Comparison of ENCODE assay signal across 8 cellular contexts in genomic region chr20:62368303-62368628, GRCh38. TPM values are rescaled to one million over a fixed set of nuclear protein-coding genes. Genes with fewer than 3 reads are reported as not detected.
DNase-seq lines count a peak whose midpoint lies in the region; ATAC-seq and TF ChIP-seq lines count a peak whose summit lies in the region.

No MANE protein-coding gene starts in this region.

- H3K36me3 Mint-ChIP-seq in neural progenitor cell = no peaks in the 10 kb centered on the region

- 25% methylated on average over 7 of the region's 10 CpGs for WGBS in esophagus muscularis mucosa

- H4K20me1 ChIP-seq in BLaER1 (peaks cover 33% of the 10 kb centered on the region), OCI-LY3 (ENCODE audit: insufficient read depth, low read length) (0 out of 2 replicates have a peak, but pooled peaks cover 7% of the 10 kb centered on the region), neural progenitor cell (ENCODE audit: low read depth) (peaks cover 34% of the 10 kb centered on the region)

- peaks cover 2% of the 10 kb centered on the region for H3K9me3 Mint-ChIP-seq in neural progenitor cell

- TF ChIP-seq CTCF in OCI-LY3 (IDR thresholded peaks at IDR 0.05; ENCODE audit: low read depth, low read length) = no peak
- no peak for TF ChIP-seq CTCF in esophagus muscularis mucosa (IDR thresholded peaks at IDR 0.05)
- no peak for TF ChIP-seq CTCF in neural progenitor cell (IDR thresholded peaks at IDR 0.05)

- DNase-seq in esophagus muscularis mucosa (ENCODE audit: extremely low spot score) (no peak), neural progenitor cell (ENCODE audit: low spot score) (no peak)

- no peak overlapping the region for H3K27ac Mint-ChIP-seq in neural progenitor cell

- peaks cover 74% of the 10 kb centered on the region for H3K4me1 ChIP-seq in BLaER1
- peaks cover 22% of the 10 kb centered on the region for H3K4me1 ChIP-seq in OCI-LY3 (ENCODE audit: low read length)
- peaks cover 74 to 96% (median 94%) of the 10 kb centered on the region in 4 donors for H3K4me1 ChIP-seq in esophagus muscularis mucosa
- H3K4me1 ChIP-seq in neural progenitor cell = peaks cover 60% of the 10 kb centered on the region

- H3K4me3 ChIP-seq in BLaER1 (peak overlapping the region; percentile 86), OCI-LY3 (ENCODE audit: low read length) (peak overlapping the region; percentile 92), esophagus muscularis mucosa (peak overlapping the region; percentile 72 to 96 (median 88)), neural progenitor cell (peak overlapping the region; percentile 98)

- H3K4me1 Mint-ChIP-seq in neural progenitor cell = peaks cover 22% of the 10 kb centered on the region

- H3K9me3 ChIP-seq in BLaER1 = peaks cover 9% of the 10 kb centered on the region
- H3K9me3 ChIP-seq in OCI-LY3 (ENCODE audit: insufficient read depth, low read length) = no peaks in the 10 kb centered on the region
- H3K9me3 ChIP-seq in esophagus muscularis mucosa = no peaks in the 10 kb centered on the region
- H3K9me3 ChIP-seq in neural progenitor cell (ENCODE audit: low read depth) = no peaks in the 10 kb centered on the region

- peaks cover 58% of the 10 kb centered on the region for H3K27me3 ChIP-seq in BLaER1
- peaks cover 25% of the 10 kb centered on the region for H3K27me3 ChIP-seq in OCI-LY3 (ENCODE audit: low read depth, low read length)
- H3K27me3 ChIP-seq in esophagus muscularis mucosa = no peaks in the 10 kb centered on the region
- no peaks in the 10 kb centered on the region for H3K27me3 ChIP-seq in neural progenitor cell

- peak overlapping the region; percentile 68; the same call in 1 of the 2 replicates for H2AFZ ChIP-seq in OCI-LY3 (ENCODE audit: low read depth, low read length)
- H2AFZ ChIP-seq in neural progenitor cell (replicated peaks) = no peak overlapping the region

- TF ChIP-seq POLR2A in esophagus muscularis mucosa (IDR thresholded peaks at IDR 0.05; ENCODE audit: low read depth) = no peak

- peak overlapping the region; percentile 86 for H3K9ac ChIP-seq in BLaER1
- H3K9ac ChIP-seq in OCI-LY3 (ENCODE audit: low read length) = peak overlapping the region; percentile 58
- H3K9ac ChIP-seq in neural progenitor cell = no peak overlapping the region

- intact Hi-C loops in esophagus muscularis mucosa (cut with DNase I) = no loop called here

- H3K79me2 ChIP-seq in OCI-LY3 (ENCODE audit: low read length) = no peaks in the 10 kb centered on the region
- peaks cover 38% of the 10 kb centered on the region for H3K79me2 ChIP-seq in neural progenitor cell (ENCODE audit: low read depth)

- H3K36me3 ChIP-seq in BLaER1 (no peaks in the 10 kb centered on the region), OCI-LY3 (replicated peaks; ENCODE audit: low read depth, low read length) (no peaks in the 10 kb centered on the region), esophagus muscularis mucosa (no peaks in the 10 kb centered on the region), neural progenitor cell (no peaks in the 10 kb centered on the region)

- H3K4me3 Mint-ChIP-seq in neural progenitor cell = peak overlapping the region; percentile 83

- peak overlapping the region; percentile 99 for H3K4me2 ChIP-seq in BLaER1
- peak overlapping the region; percentile 83 for H3K4me2 ChIP-seq in OCI-LY3 (ENCODE audit: low read length)
- H3K4me2 ChIP-seq in neural progenitor cell = peak overlapping the region; percentile 95

- peaks cover 63% of the 10 kb centered on the region for H3F3A ChIP-seq in neural progenitor cell (ENCODE audit: low read depth)

- H3K27me3 Mint-ChIP-seq in neural progenitor cell (ENCODE audit: insufficient read depth, low read depth) = peaks cover 4% of the 10 kb centered on the region

- no peak for TF ChIP-seq EP300 in esophagus muscularis mucosa (IDR thresholded peaks at IDR 0.05)

- ATAC-seq in GM18517 (IDR thresholded peaks at IDR 0.05; ENCODE audit: unreplicated experiment) (no peak), HG02798 (IDR thresholded peaks at IDR 0.05; ENCODE audit: poor library complexity, unreplicated experiment) (no peak), HG03378 (IDR thresholded peaks at IDR 0.05; ENCODE audit: unreplicated experiment) (no peak), GM18520 (IDR thresholded peaks at IDR 0.05; ENCODE audit: unreplicated experiment) (no peak)

- H3K27ac ChIP-seq in BLaER1 (peak overlapping the region; percentile 89), OCI-LY3 (ENCODE audit: low read length) (no peak overlapping the region), esophagus muscularis mucosa (replicated peaks in 1 of 4) (peak overlapping the region; percentile 93 to 97 (median 94)), neural progenitor cell (peak overlapping the region; percentile 70)

RNA-seq across cellular contexts. Expression of gene LAMA5, which starts 1.2 kb away (rescaled TPM):
- total RNA-seq in esophagus muscularis mucosa (100 to 1,000 TPM in 3 of 4 donors, 10 to 100 TPM in 1; 70.1 to 257 (median 150) TPM), neural progenitor cell (ENCODE audit: low replicate concordance) (12.1 and 63.9 TPM in 2 replicates)

RNA-seq across cellular contexts. Expression of gene RPS21, which starts 18.6 kb away (rescaled TPM):
- total RNA-seq in esophagus muscularis mucosa (1,000 to 10,000 TPM in 2 of 4 donors, 100 to 1,000 TPM in 2; 581 to 2,787 (median 1,391) TPM), neural progenitor cell (ENCODE audit: low replicate concordance) (1,629 and 1,765 TPM in 2 replicates)

RNA-seq across cellular contexts. Expression of gene CABLES2, which starts 38.8 kb away (rescaled TPM):
- total RNA-seq in esophagus muscularis mucosa = 1 to 10 TPM; 2.0 to 6.9 (median 4.1) TPM
- total RNA-seq in neural progenitor cell (ENCODE audit: low replicate concordance) = 8.1 and 13.8 TPM in 2 replicates

RNA-seq across cellular contexts. Expression of gene RBBP8NL, which starts 59.1 kb away (rescaled TPM):
- not detected for total RNA-seq in esophagus muscularis mucosa
- total RNA-seq in neural progenitor cell (ENCODE audit: low replicate concordance) = 0.03 TPM in 1 of 2 replicates, not detected in the other
